In genomic region chr1:42150626-42151025, GRCh38 we compare ENCODE assay signal across 1 cellular context.
TF ChIP-seq lines count a peak whose summit lies in the region.

No MANE protein-coding gene starts in this region.

TF ChIP-seq in H1, 55 proteins besides CTCF, POLR2A, EP300 and RAD21 (continued from another document):
- no peak for TF ChIP-seq CBX8 (IDR thresholded peaks at IDR 0.05; ENCODE audit: borderline replicate concordance, low read depth, low read length)
- TF ChIP-seq, protein P1, sequence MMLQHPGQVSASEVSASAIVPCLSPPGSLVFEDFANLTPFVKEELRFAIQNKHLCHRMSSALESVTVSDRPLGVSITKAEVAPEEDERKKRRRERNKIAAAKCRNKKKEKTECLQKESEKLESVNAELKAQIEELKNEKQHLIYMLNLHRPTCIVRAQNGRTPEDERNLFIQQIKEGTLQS (IDR thresholded peaks at IDR 0.05; ENCODE audit: insufficient read depth, low read depth, low read length) = no peak
- no peak for TF ChIP-seq KDM1A (IDR thresholded peaks at IDR 0.05; ENCODE audit: borderline replicate concordance, low read length)
- TF ChIP-seq PHF8 (conservative IDR thresholded peaks at IDR 0.05; ENCODE audit: low read depth, low read length) = no peak
- TF ChIP-seq TAF1 (IDR thresholded peaks at IDR 0.05; ENCODE audit: low read depth, low read length) = no peak
- no peak for TF ChIP-seq CHD1 (IDR thresholded peaks at IDR 0.05; ENCODE audit: low read depth, low read length)
- no peak for TF ChIP-seq TAF7 (optimal IDR thresholded peaks at IDR 0.05; ENCODE audit: borderline replicate concordance, low read depth, low read length)
- no peak for TF ChIP-seq ZNF274 (IDR thresholded peaks at IDR 0.05; ENCODE audit: borderline replicate concordance, extremely low read depth, low read length)
- no peak for TF ChIP-seq CBX5 (IDR thresholded peaks at IDR 0.05; ENCODE audit: low read depth, low read length)
- TF ChIP-seq CHD7 (IDR thresholded peaks at IDR 0.05; ENCODE audit: insufficient replicate concordance, low read length) = no peak
- no peak for TF ChIP-seq TEAD4 (IDR thresholded peaks at IDR 0.05; ENCODE audit: low read depth, low read length)
- TF ChIP-seq KDM4A (IDR thresholded peaks at IDR 0.05; ENCODE audit: low read depth, low read length, severe bottlenecking) = no peak
- no peak for TF ChIP-seq NRF1 (IDR thresholded peaks at IDR 0.05; ENCODE audit: low read depth, low read length)
- TF ChIP-seq NANOG (IDR thresholded peaks at IDR 0.05; ENCODE audit: insufficient read depth, low read depth, low read length, poor library complexity, severe bottlenecking) = no peak
- no peak for TF ChIP-seq USF2 (IDR thresholded peaks at IDR 0.05; ENCODE audit: low read length)
